In genomic region chr12:89305373-89305772, GRCh38 we compare ENCODE assay signal across 22 cellular contexts.
"Had no signal": no experiment of that assay in that cellular context is flagged by ENCODE, and none has a peak within 500 bp of the region (broad histone marks: within the 10 kb centered on the region; RNA-seq: fewer than 3 reads in every experiment).

No MANE protein-coding gene starts in this region.

- H3K4me3 Mint-ChIP-seq: activated B cell treated with CpG ODN at 0.5 μM for 24 hours; activated CD4-positive, alpha-beta T cell treated with anti-CD3 and anti-CD28 coated beads, Interleukin-2, amount 10 ng/mL, durations not matched to agents 7 days and 5 days; activated naive CD8-positive, alpha-beta T cell; central memory CD8-positive, alpha-beta T cell; naive thymus-derived CD8-positive, alpha-beta T cell had no signal

- H3K27ac Mint-ChIP-seq: activated B cell treated with CpG ODN at 0.5 μM for 24 hours; activated CD4-positive, alpha-beta T cell treated with anti-CD3 and anti-CD28 coated beads, Interleukin-2, amount 10 ng/mL, durations not matched to agents 7 days and 5 days; activated naive CD8-positive, alpha-beta T cell; naive thymus-derived CD8-positive, alpha-beta T cell had no signal

- H3K36me3 Mint-ChIP-seq: naive thymus-derived CD8-positive, alpha-beta T cell had no signal

- H3K27me3 Mint-ChIP-seq: activated B cell treated with CpG ODN at 0.5 μM for 24 hours; activated CD4-positive, alpha-beta T cell treated with anti-CD3 and anti-CD28 coated beads, Interleukin-2, amount 10 ng/mL, durations not matched to agents 7 days and 5 days; activated naive CD8-positive, alpha-beta T cell; central memory CD8-positive, alpha-beta T cell; naive thymus-derived CD8-positive, alpha-beta T cell had no signal

- H3K4me3 ChIP-seq: prostate gland, transverse colon had no signal

- FAIRE-seq: kidney, small intestine had no signal

- H3K9me3 ChIP-seq: prostate gland, transverse colon had no signal

- H3K27me3 ChIP-seq: brain microvascular endothelial cell, transverse colon had no signal

- H3K4me1 Mint-ChIP-seq: activated B cell treated with CpG ODN at 0.5 μM for 24 hours had no signal

- H3K9me3 Mint-ChIP-seq: activated B cell treated with CpG ODN at 0.5 μM for 24 hours; central memory CD8-positive, alpha-beta T cell; naive thymus-derived CD8-positive, alpha-beta T cell had no signal

- H3K27ac ChIP-seq: brain microvascular endothelial cell, prostate gland, transverse colon had no signal

- ATAC-seq: left ventricle myocardium superior; naive thymus-derived CD8-positive, alpha-beta T cell; right cardiac atrium had no signal

- H3K4me1 ChIP-seq: transverse colon had no signal

- H3K36me3 ChIP-seq: brain microvascular endothelial cell, prostate gland, transverse colon had no signal

- DNase-seq: activated B cell treated with CpG ODN at 0.5 μM for 24 hours; activated CD4-positive, alpha-beta T cell treated with anti-CD3 and anti-CD28 coated beads, Interleukin-2, amount 10 ng/mL, durations not matched to agents 7 days and 5 days; activated CD8-positive, alpha-beta memory T cell treated with anti-CD3 and anti-CD28 coated beads for 24 hours; activated gamma-delta T cell treated with Interleukin-2 at 50 U/mL for 16 hours; brain microvascular endothelial cell; effector CD8-positive, alpha-beta T cell; foreskin fibroblast; hippocampal formation; kidney; left ventricle myocardium superior; mesenchymal stem cell; naive thymus-derived CD8-positive, alpha-beta T cell; nucleus accumbens; right cardiac atrium; small intestine; stimulated activated CD4-positive, alpha-beta T cell treated with anti-CD3 and anti-CD28 coated beads, Interleukin-4, amount 100 ng/mL, for 24 hours; stimulated activated naive CD4-positive, alpha-beta T cell; T-helper 2 cell; transverse colon had no signal
